Comparison of ENCODE assay signal across 8 cellular contexts in the genomic region with DNA sequence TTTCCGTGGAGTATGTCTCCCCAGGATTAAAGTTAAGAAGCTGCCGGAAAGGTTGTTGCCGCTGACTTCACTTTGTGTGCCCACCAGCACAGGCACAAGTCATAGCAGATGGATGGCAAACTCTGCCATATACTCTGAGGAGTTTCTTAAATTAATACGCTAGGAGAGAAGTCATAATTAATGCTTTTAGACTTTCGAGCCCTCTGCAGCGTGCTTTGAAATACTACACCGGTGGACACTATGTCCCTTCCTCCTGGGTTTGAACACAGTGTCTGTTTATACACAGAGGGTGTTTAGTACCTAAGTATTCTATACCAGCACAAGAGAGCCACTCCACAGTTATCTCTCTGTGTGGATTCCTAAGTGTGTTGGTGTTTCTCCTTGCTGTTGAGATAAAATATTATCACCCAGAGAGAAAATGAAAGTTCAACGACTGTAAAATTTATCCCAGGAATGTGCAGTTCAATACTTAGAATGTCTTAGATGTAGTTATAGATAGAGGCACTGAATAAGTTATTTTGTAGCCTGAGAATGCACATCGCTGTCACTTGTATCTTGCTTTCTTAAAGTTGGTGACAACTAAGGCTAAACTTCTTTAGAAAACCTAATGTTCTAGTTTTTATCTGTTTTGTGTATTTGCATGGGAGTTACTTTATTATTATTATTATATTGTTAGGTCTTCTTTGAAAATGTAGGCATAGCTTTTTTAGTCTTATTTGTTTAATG. TPM values are rescaled to one million over a fixed set of nuclear protein-coding genes. Genes with fewer than 3 reads are reported as not detected.
DNase-seq lines count a peak whose midpoint lies in the region; ATAC-seq and TF ChIP-seq lines count a peak whose summit lies in the region.

No MANE protein-coding gene starts in this region.

- peaks cover 49% of the 10 kb centered on the region for H3K4me1 Mint-ChIP-seq in WTC11
- peaks cover 20% of the 10 kb centered on the region for H3K4me1 Mint-ChIP-seq in glutamatergic neuron (ENCODE audit: low read depth, unreplicated experiment)

- POLR2A ChIA-PET in WTC11 (lab: Charles Lee), result interaction anchor here (0.7 kb wide), 1 partner anchor 16 kb away, joined by 3 read pairs; no protein-coding TSS in a partner anchor

- H3K36me3 Mint-ChIP-seq in WTC11 (no peaks in the 10 kb centered on the region), glutamatergic neuron (ENCODE audit: unreplicated experiment) (no peaks in the 10 kb centered on the region)

- CTCF ChIA-PET in WTC11 (lab: Charles Lee), result no interaction called here

- DNase-seq in AML-193 (lab: John Stamatoyannopoulos, UW) (peak; percentile 41 to 43), HT-29 (ENCODE audit: low spot score) (peak; percentile 77), WTC11 (ENCODE audit: low spot score) (no peak), glutamatergic neuron (no peak), renal cortical epithelial cell (ENCODE audit: low read depth) (peak; percentile 25), foreskin melanocyte (no peak), OCI-M2 (lab: John Stamatoyannopoulos, UW; ENCODE audit: unreplicated experiment) (no peak)

- no peak overlapping the region for H3K27ac Mint-ChIP-seq in WTC11
- peak overlapping the region; percentile 84 for H3K27ac Mint-ChIP-seq in glutamatergic neuron (ENCODE audit: unreplicated experiment)

- TF ChIP-seq CTCF in WTC11 (IDR thresholded peaks at IDR 0.05) (no peak), glutamatergic neuron (IDR thresholded peaks at IDR 0.05; ENCODE audit: partially characterized antibody, unreplicated experiment) (no peak)

- peaks cover 22% of the 10 kb centered on the region for H3K27me3 Mint-ChIP-seq in WTC11 (ENCODE audit: low read depth)
- H3K27me3 Mint-ChIP-seq in glutamatergic neuron (ENCODE audit: unreplicated experiment), result peaks cover 6% of the 10 kb centered on the region

- ATAC-seq in WTC11, result no peak
- ATAC-seq in activated CD4-positive, CD25-positive, alpha-beta regulatory T cell treated with anti-CD3 and anti-CD28 coated beads, Interleukin-2, amount 50 U/mL, for 24 hours, result no peak

- H3K4me3 Mint-ChIP-seq in WTC11 (peak overlapping the region; percentile 87), glutamatergic neuron (ENCODE audit: unreplicated experiment) (peak overlapping the region; percentile 95)

- H3K9me3 Mint-ChIP-seq in WTC11 (no peaks in the 10 kb centered on the region), glutamatergic neuron (ENCODE audit: unreplicated experiment) (peaks cover 10% of the 10 kb centered on the region)

TF ChIP-seq in WTC11, 78 proteins besides CTCF, POLR2A, EP300 and RAD21 (continues in another document):
- TF ChIP-seq, protein P1, sequence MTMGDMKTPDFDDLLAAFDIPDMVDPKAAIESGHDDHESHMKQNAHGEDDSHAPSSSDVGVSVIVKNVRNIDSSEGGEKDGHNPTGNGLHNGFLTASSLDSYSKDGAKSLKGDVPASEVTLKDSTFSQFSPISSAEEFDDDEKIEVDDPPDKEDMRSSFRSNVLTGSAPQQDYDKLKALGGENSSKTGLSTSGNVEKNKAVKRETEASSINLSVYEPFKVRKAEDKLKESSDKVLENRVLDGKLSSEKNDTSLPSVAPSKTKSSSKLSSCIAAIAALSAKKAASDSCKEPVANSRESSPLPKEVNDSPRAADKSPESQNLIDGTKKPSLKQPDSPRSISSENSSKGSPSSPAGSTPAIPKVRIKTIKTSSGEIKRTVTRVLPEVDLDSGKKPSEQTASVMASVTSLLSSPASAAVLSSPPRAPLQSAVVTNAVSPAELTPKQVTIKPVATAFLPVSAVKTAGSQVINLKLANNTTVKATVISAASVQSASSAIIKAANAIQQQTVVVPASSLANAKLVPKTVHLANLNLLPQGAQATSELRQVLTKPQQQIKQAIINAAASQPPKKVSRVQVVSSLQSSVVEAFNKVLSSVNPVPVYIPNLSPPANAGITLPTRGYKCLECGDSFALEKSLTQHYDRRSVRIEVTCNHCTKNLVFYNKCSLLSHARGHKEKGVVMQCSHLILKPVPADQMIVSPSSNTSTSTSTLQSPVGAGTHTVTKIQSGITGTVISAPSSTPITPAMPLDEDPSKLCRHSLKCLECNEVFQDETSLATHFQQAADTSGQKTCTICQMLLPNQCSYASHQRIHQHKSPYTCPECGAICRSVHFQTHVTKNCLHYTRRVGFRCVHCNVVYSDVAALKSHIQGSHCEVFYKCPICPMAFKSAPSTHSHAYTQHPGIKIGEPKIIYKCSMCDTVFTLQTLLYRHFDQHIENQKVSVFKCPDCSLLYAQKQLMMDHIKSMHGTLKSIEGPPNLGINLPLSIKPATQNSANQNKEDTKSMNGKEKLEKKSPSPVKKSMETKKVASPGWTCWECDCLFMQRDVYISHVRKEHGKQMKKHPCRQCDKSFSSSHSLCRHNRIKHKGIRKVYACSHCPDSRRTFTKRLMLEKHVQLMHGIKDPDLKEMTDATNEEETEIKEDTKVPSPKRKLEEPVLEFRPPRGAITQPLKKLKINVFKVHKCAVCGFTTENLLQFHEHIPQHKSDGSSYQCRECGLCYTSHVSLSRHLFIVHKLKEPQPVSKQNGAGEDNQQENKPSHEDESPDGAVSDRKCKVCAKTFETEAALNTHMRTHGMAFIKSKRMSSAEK (CRISPR knock-in tag; IDR thresholded peaks at IDR 0.05; ENCODE audit: borderline replicate concordance), result no peak
- TF ChIP-seq SMAD4 (CRISPR knock-in tag; IDR thresholded peaks at IDR 0.05) (no peak), MXD4 (CRISPR knock-in tag; IDR thresholded peaks at IDR 0.05; ENCODE audit: borderline replicate concordance) (no peak), ZNF121 (CRISPR knock-in tag; IDR thresholded peaks at IDR 0.05) (no peak), CREM (CRISPR knock-in tag; IDR thresholded peaks at IDR 0.05) (no peak), ELF4 (CRISPR knock-in tag; IDR thresholded peaks at IDR 0.05; ENCODE audit: low read depth) (no peak), TP53 (CRISPR knock-in tag; IDR thresholded peaks at IDR 0.05) (no peak), CREB1 (CRISPR knock-in tag; IDR thresholded peaks at IDR 0.05) (no peak), GTF2I (CRISPR knock-in tag; conservative IDR thresholded peaks at IDR 0.05) (no peak)
- TF ChIP-seq, protein P2, sequence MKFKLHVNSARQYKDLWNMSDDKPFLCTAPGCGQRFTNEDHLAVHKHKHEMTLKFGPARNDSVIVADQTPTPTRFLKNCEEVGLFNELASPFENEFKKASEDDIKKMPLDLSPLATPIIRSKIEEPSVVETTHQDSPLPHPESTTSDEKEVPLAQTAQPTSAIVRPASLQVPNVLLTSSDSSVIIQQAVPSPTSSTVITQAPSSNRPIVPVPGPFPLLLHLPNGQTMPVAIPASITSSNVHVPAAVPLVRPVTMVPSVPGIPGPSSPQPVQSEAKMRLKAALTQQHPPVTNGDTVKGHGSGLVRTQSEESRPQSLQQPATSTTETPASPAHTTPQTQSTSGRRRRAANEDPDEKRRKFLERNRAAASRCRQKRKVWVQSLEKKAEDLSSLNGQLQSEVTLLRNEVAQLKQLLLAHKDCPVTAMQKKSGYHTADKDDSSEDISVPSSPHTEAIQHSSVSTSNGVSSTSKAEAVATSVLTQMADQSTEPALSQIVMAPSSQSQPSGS (CRISPR knock-in tag; IDR thresholded peaks at IDR 0.05; ENCODE audit: borderline replicate concordance, low read depth), result no peak
- TF ChIP-seq, protein P3, sequence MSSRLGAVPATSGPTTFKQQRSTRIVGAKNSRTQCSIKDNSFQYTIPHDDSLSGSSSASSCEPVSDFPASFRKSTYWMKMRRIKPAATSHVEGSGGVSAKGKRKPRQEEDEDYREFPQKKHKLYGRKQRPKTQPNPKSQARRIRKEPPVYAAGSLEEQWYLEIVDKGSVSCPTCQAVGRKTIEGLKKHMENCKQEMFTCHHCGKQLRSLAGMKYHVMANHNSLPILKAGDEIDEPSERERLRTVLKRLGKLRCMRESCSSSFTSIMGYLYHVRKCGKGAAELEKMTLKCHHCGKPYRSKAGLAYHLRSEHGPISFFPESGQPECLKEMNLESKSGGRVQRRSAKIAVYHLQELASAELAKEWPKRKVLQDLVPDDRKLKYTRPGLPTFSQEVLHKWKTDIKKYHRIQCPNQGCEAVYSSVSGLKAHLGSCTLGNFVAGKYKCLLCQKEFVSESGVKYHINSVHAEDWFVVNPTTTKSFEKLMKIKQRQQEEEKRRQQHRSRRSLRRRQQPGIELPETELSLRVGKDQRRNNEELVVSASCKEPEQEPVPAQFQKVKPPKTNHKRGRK (CRISPR knock-in tag; IDR thresholded peaks at IDR 0.05; ENCODE audit: borderline replicate concordance), result no peak
- TF ChIP-seq, protein P4, sequence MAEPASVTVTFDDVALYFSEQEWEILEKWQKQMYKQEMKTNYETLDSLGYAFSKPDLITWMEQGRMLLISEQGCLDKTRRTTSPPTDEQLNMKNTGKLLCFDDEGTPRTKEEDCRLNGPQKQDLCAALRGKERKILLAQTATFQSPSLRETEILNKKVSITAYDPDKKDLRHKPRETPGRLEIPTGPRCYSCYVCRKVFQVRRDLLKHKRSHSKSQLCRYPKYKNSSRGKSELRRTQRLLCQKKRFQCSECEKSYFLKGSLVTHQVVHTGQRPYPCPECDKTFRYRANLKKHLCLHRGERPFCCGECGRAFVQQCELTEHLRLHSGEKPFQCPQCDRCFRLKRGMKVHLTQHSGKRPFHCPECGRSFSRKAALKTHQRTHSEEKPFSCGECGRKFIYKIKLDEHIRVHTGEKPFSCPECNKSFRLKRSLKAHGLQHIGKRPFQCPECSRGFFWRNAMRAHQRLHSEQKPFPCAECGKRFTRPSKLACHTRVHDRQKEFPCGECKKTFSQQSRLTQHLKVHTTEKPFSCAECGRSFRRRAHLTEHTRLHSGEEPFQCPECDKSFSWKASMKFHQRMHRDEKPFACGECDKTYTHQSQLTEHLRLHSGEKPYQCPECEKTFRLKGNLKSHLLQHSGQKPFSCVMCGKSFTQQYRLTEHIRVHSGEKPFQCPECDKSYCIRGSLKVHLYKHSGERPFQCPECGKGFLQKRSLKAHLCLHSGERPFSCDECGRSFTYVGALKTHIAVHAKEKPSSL (CRISPR knock-in tag; conservative IDR thresholded peaks at IDR 0.05), result no peak

RNA-seq across cellular contexts. Expression of a gene that starts 1.6 kb away (rescaled TPM):
- 144 and 163 TPM in 2 replicates for total RNA-seq in HT-29 (2014; rRNA removed; shearing (Covaris generic))
- 16.0 to 20.4 TPM (median 17.8 TPM) in 3 replicates for total RNA-seq in WTC11 (2021)
- 36.6 TPM for total RNA-seq in glutamatergic neuron (ENCODE audit: unreplicated experiment)
- total RNA-seq in renal cortical epithelial cell, result 76.8 and 110 TPM in 2 replicates

Comparison
In these comparisons a context has a peak if more than half of its experiments do, and no peak if none do; other contexts are left out.
1. DNase-seq: peak in AML-193 (2 of 2), HT-29 (single experiment) and renal cortical epithelial cell (single experiment); none in WTC11 (single experiment), glutamatergic neuron (single experiment), foreskin melanocyte (single experiment) and OCI-M2 (single experiment).